In the genomic region with DNA sequence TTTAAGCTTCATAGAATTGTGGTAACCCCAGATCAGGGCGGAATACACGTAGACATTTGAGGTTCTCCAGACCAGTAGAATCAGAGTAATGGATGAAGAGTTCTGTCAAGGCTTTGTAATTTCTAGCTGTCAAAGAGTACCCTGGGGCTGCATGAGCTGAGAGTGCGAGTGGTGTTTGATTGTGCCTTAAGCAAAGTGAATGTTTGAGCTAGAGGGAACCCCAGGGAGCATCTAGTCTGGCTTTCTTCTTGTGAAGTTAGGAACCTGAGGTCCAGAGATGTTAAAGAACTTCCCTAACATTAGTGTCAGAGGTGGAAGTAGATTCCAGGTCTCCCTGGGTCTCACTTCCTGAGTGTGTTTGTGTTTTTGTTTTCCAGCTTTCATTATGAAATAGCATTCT, we compare ENCODE assay signal across 28 cellular contexts.
"Had no signal": no experiment of that assay in that cellular context is flagged by ENCODE, and none has a peak within 500 bp of the region (broad histone marks: within the 10 kb centered on the region; RNA-seq: fewer than 3 reads in every experiment).

No MANE protein-coding gene starts in this region.

- H3K4me3 ChIP-seq: coronary artery, esophagus squamous epithelium, lung, mucosa of descending colon, pancreas, right lobe of liver, suprapubic skin, transverse colon, vagina had no signal

- H3K9me3 Mint-ChIP-seq: mesothelial cell of epicardium; neural crest cell; stimulated activated naive CD8-positive, alpha-beta T cell treated with anti-CD3 and anti-CD28 coated beads, Interleukin-15, amount 100 ng/mL, for 72 hours had no signal

- H3K36me3 ChIP-seq: esophagus squamous epithelium, neutrophil, pancreas, right lobe of liver, suprapubic skin, transverse colon, vagina had no signal

- DNase-seq: dermis blood vessel endothelial cell; effector memory CD4-positive, alpha-beta T cell; erythroblast; esophagus squamous epithelium; foreskin melanocyte; kidney; mesenchymal stem cell; mucosa of descending colon; naive B cell; pancreas; right lobe of liver; small intestine; stimulated activated CD4-positive, alpha-beta T cell treated with anti-CD3 and anti-CD28 coated beads, Interleukin-15, amount 100 ng/mL, for 24 hours; stimulated activated CD4-positive, alpha-beta T cell treated with anti-CD3 and anti-CD28 coated beads, Interleukin-2, amount 100 ng/mL, for 48 hours; stimulated activated naive CD4-positive, alpha-beta T cell; stimulated activated naive CD8-positive, alpha-beta T cell treated with anti-CD3 and anti-CD28 coated beads, Interleukin-15, amount 100 ng/mL, for 72 hours; transverse colon had no signal

- H3K27ac ChIP-seq: coronary artery, esophagus squamous epithelium, neutrophil, pancreas, right lobe of liver, suprapubic skin, transverse colon, vagina had no signal

- H3K9me3 ChIP-seq: esophagus squamous epithelium, mucosa of descending colon, neutrophil, pancreas, right lobe of liver, suprapubic skin, transverse colon, vagina had no signal

- H3K27me3 Mint-ChIP-seq: naive B cell; natural killer cell treated with Interleukin-12 subunit alpha and Interleukin-12 subunit beta and Interleukin-15 and Interleukin-18, amount 100 ng/mL, for 72 hours; progenitor cell of endocrine pancreas; stimulated activated naive CD8-positive, alpha-beta T cell treated with anti-CD3 and anti-CD28 coated beads, Interleukin-15, amount 100 ng/mL, for 72 hours had no signal

- FAIRE-seq: endometrium, kidney, pancreas, small intestine had no signal

- H3K4me3 Mint-ChIP-seq: mesothelial cell of epicardium; naive B cell; natural killer cell treated with Interleukin-12 subunit alpha and Interleukin-12 subunit beta and Interleukin-15 and Interleukin-18, amount 100 ng/mL, for 72 hours; neural crest cell; stimulated activated naive CD8-positive, alpha-beta T cell treated with anti-CD3 and anti-CD28 coated beads, Interleukin-15, amount 100 ng/mL, for 72 hours had no signal

- H3K27me3 ChIP-seq: esophagus squamous epithelium, neutrophil, pancreas, right lobe of liver, suprapubic skin, transverse colon, vagina had no signal

- H3K4me1 ChIP-seq: esophagus squamous epithelium, pancreas, right lobe of liver, suprapubic skin, transverse colon, vagina had no signal

- ATAC-seq: left lobe of liver; mucosa of descending colon; natural killer cell treated with Interleukin-12 subunit alpha and Interleukin-12 subunit beta and Interleukin-15 and Interleukin-18, amount 100 ng/mL, for 72 hours; pancreas; right lobe of liver; stimulated activated naive CD8-positive, alpha-beta T cell treated with anti-CD3 and anti-CD28 coated beads, Interleukin-15, amount 100 ng/mL, for 72 hours had no signal

- H3K27ac Mint-ChIP-seq: mesothelial cell of epicardium; natural killer cell treated with Interleukin-12 subunit alpha and Interleukin-12 subunit beta and Interleukin-15 and Interleukin-18, amount 100 ng/mL, for 72 hours; progenitor cell of endocrine pancreas; stimulated activated naive CD8-positive, alpha-beta T cell treated with anti-CD3 and anti-CD28 coated beads, Interleukin-15, amount 100 ng/mL, for 72 hours had no signal
